18 cellular contexts compared by ENCODE assay signal in genomic region chr7:55056068-55056467, GRCh38. TPM values are rescaled to one million over a fixed set of nuclear protein-coding genes. Genes with fewer than 3 reads are reported as not detected.
DNase-seq lines count a peak whose midpoint lies in the region; ATAC-seq and TF ChIP-seq lines count a peak whose summit lies in the region.
"Had no signal": no experiment of that assay in that cellular context is flagged by ENCODE, and none has a peak within 500 bp of the region (broad histone marks: within the 10 kb centered on the region; RNA-seq: fewer than 3 reads in every experiment).

No MANE protein-coding gene starts in this region.

- H3K4me3 ChIP-seq in ACC112 (ENCODE audit: low read depth, low read length) = peak overlapping the region; percentile 30; the same call in 1 of the 2 replicates
- no peak overlapping the region for H3K4me3 ChIP-seq in fibroblast of lung (replicated peaks in 1 of 4; ENCODE audit: control extremely low read depth in 1 of 4, insufficient read depth in 1 of 4, low read depth in 3 of 4, low read length in 4 of 4)
- no peak overlapping the region for H3K4me3 ChIP-seq in gastrocnemius medialis

- no peak overlapping the region for H2AFZ ChIP-seq in ACC112 (ENCODE audit: low read length, unreplicated experiment)
- no peak overlapping the region for H2AFZ ChIP-seq in fibroblast of lung (ENCODE audit: low read length)

- in situ Hi-C loops in gastrocnemius medialis (cut with MboI; ENCODE audit: low sequenced_read_pairs in 4 of 4) = no loop called here

- intact Hi-C loops in gastrocnemius medialis (cut with DNase I; ENCODE audit: low total_unique reads) = no loop called here

- CTCF ChIA-PET in RWPE1 (lab: Yijun Ruan, JAX) = no interaction called here

- no peaks in the 10 kb centered on the region for H3K27me3 ChIP-seq in ACC112 (ENCODE audit: insufficient read depth, low read length)
- H3K27me3 ChIP-seq in fibroblast of lung (ENCODE audit: control insufficient read depth, insufficient read depth, low read length) = no peaks in the 10 kb centered on the region
- H3K27me3 ChIP-seq in gastrocnemius medialis = no peaks in the 10 kb centered on the region

- H3K9ac ChIP-seq in fibroblast of lung (ENCODE audit: insufficient read depth, low read length) = no peak overlapping the region
- H3K9ac ChIP-seq: SK-N-SH had no signal

- peaks cover 93% of the 10 kb centered on the region for H3K79me2 ChIP-seq in ACC112 (ENCODE audit: control insufficient read depth, insufficient read depth, low read length, unreplicated experiment)
- H3K79me2 ChIP-seq in fibroblast of lung (ENCODE audit: control insufficient read depth, insufficient read depth, low read length) = peaks cover 94% of the 10 kb centered on the region

- H3K4me1 ChIP-seq in ACC112 (ENCODE audit: control insufficient read depth, insufficient read depth, low read length, unreplicated experiment) (peaks cover 85% of the 10 kb centered on the region), fibroblast of lung (ENCODE audit: control insufficient read depth, extremely low read depth, insufficient read depth, low read length) (peaks cover 41% of the 10 kb centered on the region), gastrocnemius medialis (peaks cover 17 to 44% of the 10 kb centered on the region in 2 donors)

- TF ChIP-seq POLR2A in gastrocnemius medialis (IDR thresholded peaks at IDR 0.05) = no peak

- H3K9me3 ChIP-seq in fibroblast of lung (ENCODE audit: control insufficient read depth, insufficient read depth, low read depth, low read length) = no peaks in the 10 kb centered on the region
- no peaks in the 10 kb centered on the region for H3K9me3 ChIP-seq in gastrocnemius medialis
- H3K9me3 ChIP-seq: SK-N-SH had no signal

- H3K36me3 ChIP-seq in ACC112 (ENCODE audit: insufficient read depth, low read length) (no peaks in the 10 kb centered on the region; the same call in 1 of the 2 replicates), fibroblast of lung (ENCODE audit: control insufficient read depth, insufficient read depth, low read length) (no peaks in the 10 kb centered on the region), gastrocnemius medialis (no peaks in the 10 kb centered on the region)

- POLR2A ChIA-PET in RWPE1 (lab: Yijun Ruan, JAX; ENCODE audit: low non-redundant PET) = no interaction called here

- peak overlapping the region; percentile 18 for H3K4me2 ChIP-seq in fibroblast of lung (ENCODE audit: extremely low read depth, insufficient read depth, low read length)
- H3K4me2 ChIP-seq: SK-N-SH had no signal

- TF ChIP-seq CTCF in RWPE1 (conservative IDR thresholded peaks at IDR 0.05; ENCODE audit: low read depth) (no peak), fibroblast of lung (conservative IDR thresholded peaks at IDR 0.05 in 1 of 2, IDR thresholded peaks at IDR 0.05 in 1 of 2; ENCODE audit: low read depth in 1 of 2, low read length in 2 of 2) (no peak), gastrocnemius medialis (IDR thresholded peaks at IDR 0.05 in 4 of 5, conservative IDR thresholded peaks at IDR 0.05 in 1 of 5) (no peak)

- ATAC-seq in gastrocnemius medialis = no peak
- ATAC-seq in HG03460 (IDR thresholded peaks at IDR 0.05; ENCODE audit: unreplicated experiment) = no peak
- ATAC-seq in GM19395 (IDR thresholded peaks at IDR 0.05; ENCODE audit: unreplicated experiment) = no peak

- H3K27ac ChIP-seq in ACC112 (ENCODE audit: low read depth, low read length) (peak overlapping the region; percentile 95), RWPE1 (peak overlapping the region; percentile 95), fibroblast of lung (ENCODE audit: insufficient read depth, low read length) (peak overlapping the region; percentile 2), gastrocnemius medialis (peak overlapping the region; percentile 16 to 58 (median 50))

- no peaks in the 10 kb centered on the region for H4K20me1 ChIP-seq in fibroblast of lung (ENCODE audit: control insufficient read depth, extremely low read depth, insufficient read depth, low read length)

- DNase-seq in RWPE1 (ENCODE audit: low spot score) (no peak), fibroblast of lung (ENCODE audit: low read depth in 2 of 2) (no peak), gastrocnemius medialis (no peak), HCEC 1CT (no peak), foreskin melanocyte (no peak)
- DNase-seq: CD4-positive, CD25-positive, alpha-beta regulatory T cell; DMS79 treated with DMSO at 0.1 percent for 48 hours; GDM1; NCI-H1092; NCI-H1694; NCI-H69; NK-92 treated with Interleukin-12 subunit alpha and Interleukin-12 subunit beta, amount 100 ng/mL, for 24 hours; OCI-M1; Right ventricle myocardium superior; SK-N-SH had no signal

RNA-seq across cellular contexts. Expression of gene EGFR, which starts 37.3 kb away (rescaled TPM):
- total RNA-seq in fibroblast of lung (36.0 and 55.3 TPM in 2 replicates), gastrocnemius medialis (10 to 100 TPM; 28.0 to 34.8 (median 29.4) TPM)
- 62.7 and 62.8 TPM in 2 replicates for polyA plus RNA-seq in fibroblast of lung
- 39.9 and 51.2 TPM in 2 replicates for polyA plus RNA-seq in fibroblast of lung (2012)
- polyA minus RNA-seq in fibroblast of lung (ENCODE audit: low replicate concordance) = 205 and 211 TPM in 2 replicates
- total RNA-seq: CD4-positive, CD25-positive, alpha-beta regulatory T cell had no signal
- polyA plus RNA-seq: CD4-positive, CD25-positive, alpha-beta regulatory T cell had no signal

Comparison
In these comparisons a context has a peak if more than half of its experiments do, and no peak if none do; other contexts are left out.
1. H3K27ac ChIP-seq: peak in every context shown above with its lines; median percentile 95 in ACC112; 95 in RWPE1; 50 in gastrocnemius medialis; 2 in fibroblast of lung.